ENCODE assay signal across 8 cellular contexts in genomic region chr2:191049728-191050639, GRCh38. TPM values are rescaled to one million over a fixed set of nuclear protein-coding genes. Genes with fewer than 3 reads are reported as not detected.
DNase-seq lines count a peak whose midpoint lies in the region; ATAC-seq, FAIRE-seq and TF ChIP-seq lines count a peak whose summit lies in the region.

No MANE protein-coding gene starts in this region.

- H4K20me1 ChIP-seq in HepG2 (ENCODE audit: insufficient read depth, low read length) = no peaks in the 10 kb centered on the region

- CTCF ChIA-PET in HepG2 (lab: Yijun Ruan, JAX; ENCODE audit: low intra/inter-chr PET ratio, low total read pairs) = no interaction called here

- peak; percentile 69 for FAIRE-seq in GM18507 (lab: Jason Lieb, UNC)
- FAIRE-seq in HepG2 (lab: Jason Lieb, UNC) = peak; percentile 4
- no peak for FAIRE-seq in H54 (lab: Jason Lieb, UNC)

- TF ChIP-seq POLR2A in HepG2 (IDR thresholded peaks at IDR 0.05; ENCODE audit: insufficient read depth in 1 of 2, low read depth in 2 of 2, low read length in 2 of 2) = no peak
- no peak for TF ChIP-seq POLR2A in vagina (IDR thresholded peaks at IDR 0.05)
- TF ChIP-seq POLR2A in H54 (IDR thresholded peaks at IDR 0.05; ENCODE audit: low read depth, low read length) = no peak

- H3K27me3 ChIP-seq in HepG2 (ENCODE audit: control insufficient read depth in 1 of 2, insufficient read depth in 2 of 2, low read length in 2 of 2) (peaks cover 1 to 5% of the 10 kb centered on the region in 2 experiments; a peak in 3 of 5 replicates), vagina (no peaks in the 10 kb centered on the region)

- intact Hi-C loops in HepG2 (cut with micrococcal nuclease; ENCODE audit: unreplicated experiment) (loop anchor here (5.0 kb wide), 2 partner anchors 167 to 452 kb away; no protein-coding TSS in a partner anchor), vagina (cut with DNase I) (no loop called here)

- in situ Hi-C loops in HepG2 (cut with HindIII; ENCODE audit: extremely low pct_ligation_motif_present, low pct_unique_long_range_greater_than_20kb) = loop anchor here (5.0 to 25.0 kb wide), 2 partner anchors 102 to 462 kb away; partner anchors contain the start of gene STAT4

- TF ChIP-seq CTCF in HepG2 (CRISPR knock-in tag; IDR thresholded peaks at IDR 0.05) = no peak
- no peak for TF ChIP-seq CTCF in vagina (IDR thresholded peaks at IDR 0.05)

- BruUV-seq in HepG2 (replicated peaks; lab: Mats Ljungman, UMichigan) = no TSS peak

- no peak for TF ChIP-seq RAD21 in HepG2 (CRISPR knock-in tag; IDR thresholded peaks at IDR 0.05)

- no peaks in the 10 kb centered on the region for H3K79me2 ChIP-seq in HepG2 (ENCODE audit: insufficient read depth, low read length)

- H3K4me1 ChIP-seq in HepG2 (ENCODE audit: insufficient read depth, low read length) (peaks cover 17% of the 10 kb centered on the region), vagina (no peaks in the 10 kb centered on the region)

- no peaks in the 10 kb centered on the region for H3K36me3 ChIP-seq in HepG2 (replicated peaks in 1 of 2; ENCODE audit: control insufficient read depth in 1 of 2, insufficient read depth in 2 of 2, low read length in 2 of 2)
- H3K36me3 ChIP-seq in vagina = no peaks in the 10 kb centered on the region

- WGBS in HepG2 (ENCODE audit: low lambda C conversion rate) = 1% methylated on average over 4 of the region's 4 CpGs

- peak overlapping the region; percentile 14 for H3K27ac ChIP-seq in HepG2 (ENCODE audit: extremely low read length, insufficient read depth, low read length)
- no peak overlapping the region for H3K27ac ChIP-seq in vagina

- H3K4me2 ChIP-seq in HepG2 (ENCODE audit: low read depth, low read length) = no peak overlapping the region; the same call in 1 of the 2 replicates

- POLR2A ChIA-PET in HepG2 (lab: Yijun Ruan, JAX) = no interaction called here

- TF ChIP-seq EP300 in HepG2 (IDR thresholded peaks at IDR 0.05; ENCODE audit: low read depth in 2 of 2, low read length in 2 of 2) = peak in 1 of 2 experiments; percentile 35; a peak in 1 of 4 replicates
- TF ChIP-seq EP300 in HepG2 (CRISPR knock-in tag; IDR thresholded peaks at IDR 0.05; ENCODE audit: borderline replicate concordance) = no peak

- DNase-seq in GM18507 (ENCODE audit: extremely low spot score, insufficient read length, low read depth) (peak; percentile 9), NCI-H748 (lab: John Stamatoyannopoulos, UW; ENCODE audit: unreplicated experiment) (peak; percentile 94), HepG2 (ENCODE audit: low spot score) (peak; percentile 76), vagina (ENCODE audit: extremely low spot score in 2 of 2) (no peak), H54 (ENCODE audit: insufficient read length, low spot score) (no peak), NCI-H526 treated with DMSO at 0.1 percent for 48 hours (lab: John Stamatoyannopoulos, UW) (no peak)
- DNase-seq in stimulated activated CD4-positive, alpha-beta T cell treated with anti-CD3 and anti-CD28 coated beads, Interleukin-1b, Interleukin-23, amount 100 ng/mL, for 48 hours = no peak

- H2AFZ ChIP-seq in HepG2 (ENCODE audit: low read length) = no peak overlapping the region

- H3K4me3 ChIP-seq in HepG2 (replicated peaks in 1 of 3; ENCODE audit: insufficient read depth in 1 of 3, low read depth in 2 of 3, low read length in 3 of 3) = no peak overlapping the region
- H3K4me3 ChIP-seq in vagina = no peak overlapping the region

- H3K9me3 ChIP-seq in HepG2 (ENCODE audit: low read length) = no peaks in the 10 kb centered on the region
- H3K9me3 ChIP-seq in vagina = no peaks in the 10 kb centered on the region

- no peak overlapping the region for H3K9ac ChIP-seq in HepG2 (ENCODE audit: insufficient read depth, low read depth, low read length)

- ATAC-seq in HG02840 (IDR thresholded peaks at IDR 0.05; ENCODE audit: low FRiP score, unreplicated experiment) (peak; percentile 58), HepG2 (peak; percentile 89)

TF ChIP-seq in HepG2, 621 proteins besides CTCF, POLR2A, EP300 and RAD21 (continues in another document):
- TF ChIP-seq, protein P1, sequence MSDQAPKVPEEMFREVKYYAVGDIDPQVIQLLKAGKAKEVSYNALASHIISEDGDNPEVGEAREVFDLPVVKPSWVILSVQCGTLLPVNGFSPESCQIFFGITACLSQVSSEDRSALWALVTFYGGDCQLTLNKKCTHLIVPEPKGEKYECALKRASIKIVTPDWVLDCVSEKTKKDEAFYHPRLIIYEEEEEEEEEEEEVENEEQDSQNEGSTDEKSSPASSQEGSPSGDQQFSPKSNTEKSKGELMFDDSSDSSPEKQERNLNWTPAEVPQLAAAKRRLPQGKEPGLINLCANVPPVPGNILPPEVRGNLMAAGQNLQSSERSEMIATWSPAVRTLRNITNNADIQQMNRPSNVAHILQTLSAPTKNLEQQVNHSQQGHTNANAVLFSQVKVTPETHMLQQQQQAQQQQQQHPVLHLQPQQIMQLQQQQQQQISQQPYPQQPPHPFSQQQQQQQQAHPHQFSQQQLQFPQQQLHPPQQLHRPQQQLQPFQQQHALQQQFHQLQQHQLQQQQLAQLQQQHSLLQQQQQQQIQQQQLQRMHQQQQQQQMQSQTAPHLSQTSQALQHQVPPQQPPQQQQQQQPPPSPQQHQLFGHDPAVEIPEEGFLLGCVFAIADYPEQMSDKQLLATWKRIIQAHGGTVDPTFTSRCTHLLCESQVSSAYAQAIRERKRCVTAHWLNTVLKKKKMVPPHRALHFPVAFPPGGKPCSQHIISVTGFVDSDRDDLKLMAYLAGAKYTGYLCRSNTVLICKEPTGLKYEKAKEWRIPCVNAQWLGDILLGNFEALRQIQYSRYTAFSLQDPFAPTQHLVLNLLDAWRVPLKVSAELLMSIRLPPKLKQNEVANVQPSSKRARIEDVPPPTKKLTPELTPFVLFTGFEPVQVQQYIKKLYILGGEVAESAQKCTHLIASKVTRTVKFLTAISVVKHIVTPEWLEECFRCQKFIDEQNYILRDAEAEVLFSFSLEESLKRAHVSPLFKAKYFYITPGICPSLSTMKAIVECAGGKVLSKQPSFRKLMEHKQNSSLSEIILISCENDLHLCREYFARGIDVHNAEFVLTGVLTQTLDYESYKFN (CRISPR knock-in tag; conservative IDR thresholded peaks at IDR 0.05) = peak; percentile 42; the same call in 1 of the 2 replicates
- TF ChIP-seq SRF (IDR thresholded peaks at IDR 0.05; ENCODE audit: low read depth, low read length) (0 out of 2 replicates have a peak, but pooled peaks have one; percentile 33), CEBPB (IDR thresholded peaks at IDR 0.05; ENCODE audit: borderline replicate concordance, low read depth, low read length) (peak; percentile 23; the same call in 1 of the 2 replicates), FOXK2 (IDR thresholded peaks at IDR 0.05) (no peak), CREM (IDR thresholded peaks at IDR 0.05) (0 out of 2 replicates have a peak, but pooled peaks have one; percentile 9), CREM (CRISPR knock-in tag; IDR thresholded peaks at IDR 0.05) (no peak), ZNF3 (CRISPR knock-in tag; IDR thresholded peaks at IDR 0.05) (no peak), GFI1 (CRISPR knock-in tag; IDR thresholded peaks at IDR 0.05; ENCODE audit: borderline replicate concordance) (peak; percentile 99), ZNF232 (CRISPR knock-in tag; IDR thresholded peaks at IDR 0.05; ENCODE audit: borderline replicate concordance) (0 out of 2 replicates have a peak, but pooled peaks have one; percentile 40), FOXJ3 (CRISPR knock-in tag; IDR thresholded peaks at IDR 0.05; ENCODE audit: borderline replicate concordance) (peak; percentile 35; the same call in 1 of the 2 replicates), SOX5 (CRISPR knock-in tag; IDR thresholded peaks at IDR 0.05; ENCODE audit: borderline replicate concordance) (peak; percentile 50), HMG20B (CRISPR knock-in tag; conservative IDR thresholded peaks at IDR 0.05) (peak; percentile 88), FOXP1 (IDR thresholded peaks at IDR 0.05) (no peak), FOXP1 (CRISPR knock-in tag; IDR thresholded peaks at IDR 0.05) (peak; percentile 45; the same call in 1 of the 2 replicates), ETV5 (CRISPR knock-in tag; IDR thresholded peaks at IDR 0.05; ENCODE audit: borderline replicate concordance) (peak; percentile 21; the same call in 1 of the 2 replicates), TCF7 (IDR thresholded peaks at IDR 0.05; ENCODE audit: low read depth) (peak; percentile 56), ZNF558 (CRISPR knock-in tag; IDR thresholded peaks at IDR 0.05; ENCODE audit: borderline replicate concordance) (no peak), PHF21A (CRISPR knock-in tag; IDR thresholded peaks at IDR 0.05) (peak; percentile 82), KLF12 (CRISPR knock-in tag; IDR thresholded peaks at IDR 0.05; ENCODE audit: borderline replicate concordance) (no peak), RARA (CRISPR knock-in tag; IDR thresholded peaks at IDR 0.05) (peak; percentile 49; the same call in 1 of the 2 replicates), RFX1 (IDR thresholded peaks at IDR 0.05) (no peak)

RNA-seq across cellular contexts. Expression of gene STAT1, which starts 36.0 kb away (rescaled TPM):
- total RNA-seq in HepG2 (2016; rRNA removed; fragmentation: Illumina TruSeq; extraction: Trizol) (59.6 and 90.6 TPM in 2 replicates), vagina (35.6 TPM)
- 5.1 and 7.1 TPM in 2 replicates for total RNA-seq in HepG2 (2016; cell fraction: cytosol; rRNA removed; fragmentation: Illumina TruSeq; extraction: Trizol; ENCODE audit: low read depth)
- 57.7 and 86.9 TPM in 2 replicates for total RNA-seq in HepG2 (2016; cell fraction: insoluble cytoplasmic fraction; rRNA removed; fragmentation: Illumina TruSeq; extraction: Trizol)
- 19.3 and 19.4 TPM in 2 replicates for total RNA-seq in HepG2 (2016; cell fraction: membrane; rRNA removed; fragmentation: Illumina TruSeq; extraction: Trizol)
- 57.3 and 58.4 TPM in 2 replicates for total RNA-seq in HepG2 (2016; cell fraction: nucleus; rRNA removed; fragmentation: Illumina TruSeq; extraction: Trizol)
- polyA plus RNA-seq in HepG2 (2011; rRNA removed) = 20.3 and 21.8 TPM in 2 replicates
- polyA plus RNA-seq in HepG2 (2011; cell fraction: cytosol; rRNA removed) = 13.9 and 15.2 TPM in 2 replicates
- 22.3 and 28.1 TPM in 2 replicates for polyA plus RNA-seq in HepG2 (2011; cell fraction: nucleus; rRNA removed)
- polyA plus RNA-seq in HepG2 (2012) = 24.4 and 28.8 TPM in 2 replicates
- 2.5 and 2.7 TPM in 2 replicates for polyA plus RNA-seq in HepG2 (2016; cell fraction: cytosol; fragmentation: Illumina TruSeq; extraction: Trizol; ENCODE audit: low read depth)
- 75.4 and 77.9 TPM in 2 replicates for polyA plus RNA-seq in HepG2 (2016; cell fraction: insoluble cytoplasmic fraction; fragmentation: Illumina TruSeq; extraction: Trizol; ENCODE audit: low read depth)
- polyA plus RNA-seq in HepG2 (2016; cell fraction: membrane; fragmentation: Illumina TruSeq; extraction: Trizol; ENCODE audit: low read depth) = 8.3 and 8.6 TPM in 2 replicates
- 42.8 and 45.3 TPM in 2 replicates for polyA plus RNA-seq in HepG2 (2016; cell fraction: nucleus; fragmentation: Illumina TruSeq; extraction: Trizol; ENCODE audit: insufficient read depth, low read depth)
- 57.6 and 62.6 TPM in 2 replicates for polyA minus RNA-seq in HepG2 (2011; rRNA and poly(A)+ RNA removed; ENCODE audit: low replicate concordance)
- 30.3 and 34.4 TPM in 2 replicates for polyA minus RNA-seq in HepG2 (2011; cell fraction: cytosol; rRNA and poly(A)+ RNA removed)
- 84.8 and 99.3 TPM in 2 replicates for polyA minus RNA-seq in HepG2 (2011; cell fraction: nucleus; rRNA and poly(A)+ RNA removed)

Comparison
In these comparisons a context has a peak if more than half of its experiments do, and no peak if none do; other contexts are left out.
1. DNase-seq: peak in GM18507 (single experiment), NCI-H748 (single experiment) and HepG2 (single experiment); none in stimulated activated CD4-positive, alpha-beta T cell treated with anti-CD3 and anti-CD28 coated beads, Interleukin-1b, Interleukin-23, amount 100 ng/mL, for 48 hours (single experiment), vagina (0 of 2), H54 (single experiment) and NCI-H526 treated with DMSO at 0.1 percent for 48 hours (single experiment).